ENCODE assay signal across 21 cellular contexts in the genomic region with DNA sequence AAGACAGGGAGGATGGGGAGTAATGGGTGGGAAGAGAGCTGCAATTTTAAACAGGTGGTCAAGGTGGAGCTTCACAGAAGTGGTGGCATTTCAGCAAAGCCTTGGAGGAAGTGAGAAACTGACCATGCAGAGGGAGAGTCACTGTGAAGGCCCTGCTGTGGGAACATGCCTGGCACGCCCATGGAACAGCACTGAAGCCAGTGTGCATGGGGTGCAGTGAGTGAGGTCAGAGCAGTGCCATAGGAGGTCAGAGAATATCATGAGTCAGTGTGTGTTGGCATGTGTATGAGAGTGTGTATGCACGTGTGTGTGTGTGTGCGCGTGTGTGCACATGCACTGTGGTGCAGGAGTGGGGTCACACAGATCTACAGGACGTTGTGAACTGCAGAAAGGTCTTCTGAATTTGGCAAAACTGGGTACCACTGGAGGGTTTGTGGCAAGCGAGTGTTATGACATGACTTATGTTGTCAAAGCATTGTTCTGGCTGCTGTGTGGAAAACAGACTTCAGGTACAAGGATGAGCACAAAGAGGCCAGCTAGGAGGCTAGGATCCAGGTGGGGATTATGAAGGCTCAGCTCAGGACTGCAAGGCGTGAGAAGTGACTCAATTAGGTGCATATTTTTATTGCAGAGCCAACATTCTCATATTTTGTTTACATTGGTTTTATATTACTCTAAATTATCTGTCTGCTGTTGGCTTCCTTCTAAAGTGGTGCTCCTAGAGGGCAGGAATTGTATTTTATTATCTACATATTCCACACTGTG. TPM values are rescaled to one million over a fixed set of nuclear protein-coding genes. Genes with fewer than 3 reads are reported as not detected.
DNase-seq lines count a peak whose midpoint lies in the region; ATAC-seq and TF ChIP-seq lines count a peak whose summit lies in the region.
"Had no signal": no experiment of that assay in that cellular context is flagged by ENCODE, and none has a peak within 500 bp of the region (broad histone marks: within the 10 kb centered on the region; RNA-seq: fewer than 3 reads in every experiment).

No MANE protein-coding gene starts in this region.

- no peaks in the 10 kb centered on the region for H3K4me1 ChIP-seq in foreskin keratinocyte

- no peak for TF ChIP-seq CTCF in foreskin keratinocyte (conservative IDR thresholded peaks at IDR 0.05)

- H3K27me3 ChIP-seq in foreskin keratinocyte = no peaks in the 10 kb centered on the region
- H3K27me3 ChIP-seq: heart right ventricle, MG63, tibial nerve had no signal

- H3K27ac ChIP-seq in foreskin keratinocyte = no peak overlapping the region
- H3K27ac ChIP-seq: heart right ventricle, left ventricle myocardium inferior, tibial nerve had no signal

- DNase-seq in ELR (ENCODE audit: low read depth) = peak; percentile 11
- DNase-seq in NCI-H69 (lab: John Stamatoyannopoulos, UW) = peak; percentile 12
- DNase-seq in foreskin keratinocyte = peak in 1 of 2 donors; percentile 53
- DNase-seq in stimulated activated CD4-positive, alpha-beta T cell treated with anti-CD3 and anti-CD28 coated beads, Interleukin-12 subunit alpha, Interleukin-12 subunit beta, amount 100 ng/mL, for 4 hours = no peak
- no peak for DNase-seq in GF-D8 (lab: John Stamatoyannopoulos, UW)
- DNase-seq: activated CD4-positive, CD25-positive, alpha-beta regulatory T cell treated with anti-CD3 and anti-CD28 coated beads, Interleukin-2, amount 50 U/mL, for 72 hours; CD4-positive, CD25-positive, alpha-beta regulatory T cell; effector memory CD8-positive, alpha-beta T cell; H7; heart right ventricle; left ventricle myocardium inferior; MG63; NCI-H1436 treated with DMSO at 0.1 percent for 48 hours; RPMI8226; stimulated activated naive CD8-positive, alpha-beta T cell treated with anti-CD3 and anti-CD28 coated beads, Interleukin-15, Interleukin-2, amounts not matched to agents 100 U/mL and 50 U/mL, for 24 hours; T1000 had no signal

- ATAC-seq in GM19452 (IDR thresholded peaks at IDR 0.05; ENCODE audit: unreplicated experiment) (peak; percentile 64), foreskin keratinocyte (peak; percentile 84), HG03565 (IDR thresholded peaks at IDR 0.05; ENCODE audit: unreplicated experiment) (no peak), HG03039 (IDR thresholded peaks at IDR 0.05; ENCODE audit: unreplicated experiment) (no peak)
- ATAC-seq: effector memory CD8-positive, alpha-beta T cell; HepG2; stimulated activated naive CD8-positive, alpha-beta T cell treated with anti-CD3 and anti-CD28 coated beads, Interleukin-15, Interleukin-2, amounts not matched to agents 100 U/mL and 50 U/mL, for 24 hours had no signal

RNA-seq across cellular contexts. Expression of gene ZNF827, which starts 34.0 kb away (rescaled TPM):
- total RNA-seq in foreskin keratinocyte = 6.5 and 9.3 TPM in 2 replicates
- 1.6 and 1.8 TPM in 2 replicates for polyA plus RNA-seq in foreskin keratinocyte

Comparison
In these comparisons a context has a peak if more than half of its experiments do, and no peak if none do; other contexts are left out.
1. DNase-seq: peak in ELR (single experiment) and NCI-H69 (single experiment); none in stimulated activated CD4-positive, alpha-beta T cell treated with anti-CD3 and anti-CD28 coated beads, Interleukin-12 subunit alpha, Interleukin-12 subunit beta, amount 100 ng/mL, for 4 hours (single experiment) and GF-D8 (single experiment).
2. ATAC-seq: peak in GM19452 (single experiment) and foreskin keratinocyte (single experiment); none in HG03565 (single experiment) and HG03039 (single experiment).